8 cellular contexts compared by ENCODE assay signal in the genomic region with DNA sequence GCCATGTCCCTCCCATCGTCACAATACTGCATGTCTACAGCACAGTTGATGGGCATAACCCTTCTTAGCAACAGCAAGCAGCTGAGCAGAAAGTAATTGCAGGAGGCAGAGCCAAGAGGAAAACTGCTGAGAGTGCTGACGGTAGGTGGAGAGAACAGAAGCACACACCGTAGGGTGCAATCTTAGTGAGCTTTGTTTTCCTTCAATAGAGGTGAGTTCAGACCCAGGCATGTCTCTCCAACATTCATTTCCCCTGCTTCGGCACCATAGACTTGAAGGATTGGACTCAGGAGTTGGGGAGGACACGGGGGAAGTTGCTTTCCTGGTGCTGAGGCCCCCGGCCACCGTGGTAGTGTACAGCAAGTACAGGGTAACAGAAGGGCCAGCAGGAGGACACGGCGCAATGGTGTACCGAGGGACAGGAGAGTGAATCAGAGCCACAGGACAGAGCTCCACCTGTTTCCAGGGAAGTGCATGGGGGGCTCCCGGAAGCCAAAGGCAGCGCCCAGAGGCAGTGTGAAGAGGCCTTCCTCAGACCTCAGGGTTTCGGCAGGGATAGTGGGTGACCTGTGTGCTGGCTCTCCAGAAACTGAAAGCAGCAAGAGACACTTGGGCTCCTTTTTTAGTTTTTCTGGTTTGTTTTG. TPM values are rescaled to one million over a fixed set of nuclear protein-coding genes. Genes with fewer than 3 reads are reported as not detected.
DNase-seq lines count a peak whose midpoint lies in the region; ATAC-seq and TF ChIP-seq lines count a peak whose summit lies in the region.

No MANE protein-coding gene starts in this region.

- no peak for TF ChIP-seq CTCF in adrenal gland (IDR thresholded peaks at IDR 0.05)

- no peaks in the 10 kb centered on the region for H3K36me3 ChIP-seq in adrenal gland (replicated peaks in 1 of 2)

- H3K4me1 ChIP-seq in adrenal gland (replicated peaks in 1 of 2) = no peaks in the 10 kb centered on the region

- no peak overlapping the region for H3K27ac ChIP-seq in adrenal gland

- H3K9me3 ChIP-seq in adrenal gland (replicated peaks in 1 of 3) = no peaks in the 10 kb centered on the region

- intact Hi-C loops in adrenal gland (cut with DNase I) = no loop called here

- no peak overlapping the region for H3K4me3 ChIP-seq in adrenal gland

- 49 to 55% (median 55%) methylated on average over 12 to 13 of the region's 13 CpGs for WGBS in adrenal gland, 4 donors

- H3K27me3 ChIP-seq in adrenal gland = no peaks in the 10 kb centered on the region

- no peak for TF ChIP-seq POLR2A in adrenal gland (IDR thresholded peaks at IDR 0.05)

- peak; percentile 5 for DNase-seq in stimulated activated CD4-positive, alpha-beta T cell treated with anti-CD3 and anti-CD28 coated beads, Interleukin-15, amount 100 ng/mL, for 24 hours
- no peak for DNase-seq in stimulated activated CD4-positive, alpha-beta T cell treated with anti-CD3 and anti-CD28 coated beads, Interleukin-4, amount 100 ng/mL, for 4 hours
- peak; percentile 93 for DNase-seq in NCI-H2171 treated with DMSO at 0.1 percent for 48 hours (lab: John Stamatoyannopoulos, UW)
- DNase-seq in central memory CD8-positive, alpha-beta T cell (ENCODE audit: low spot score in 2 of 2) = no peak
- peak; percentile 32 for DNase-seq in renal cortical epithelial cell (ENCODE audit: low read depth)
- DNase-seq in Kasumi-1 (lab: John Stamatoyannopoulos, UW) = no peak
- no peak for DNase-seq in adrenal gland

- H3K27ac Mint-ChIP-seq in central memory CD8-positive, alpha-beta T cell (ENCODE audit: low read depth) = peak overlapping the region; percentile 29

- H3K9me3 Mint-ChIP-seq in central memory CD8-positive, alpha-beta T cell = no peaks in the 10 kb centered on the region

- ATAC-seq in HG03066 (IDR thresholded peaks at IDR 0.05; ENCODE audit: low read depth, unreplicated experiment) = peak; percentile 47
- no peak for ATAC-seq in central memory CD8-positive, alpha-beta T cell (replicated peaks; ENCODE audit: extremely low read depth, poor library complexity, severe bottlenecking)

- H3K4me3 Mint-ChIP-seq in central memory CD8-positive, alpha-beta T cell = peak overlapping the region; percentile 52

- H3K27me3 Mint-ChIP-seq in central memory CD8-positive, alpha-beta T cell = no peaks in the 10 kb centered on the region

- H3K4me1 Mint-ChIP-seq in central memory CD8-positive, alpha-beta T cell = peaks cover 12% of the 10 kb centered on the region

- no peaks in the 10 kb centered on the region for H3K36me3 Mint-ChIP-seq in central memory CD8-positive, alpha-beta T cell (ENCODE audit: insufficient read depth)

RNA-seq across cellular contexts. Expression of gene SINHCAF, which starts 36.3 kb away (rescaled TPM):
- total RNA-seq in renal cortical epithelial cell (257 and 413 TPM in 2 replicates), adrenal gland (10 to 100 TPM; 13.8 to 69.4 (median 31.3) TPM)
- polyA plus RNA-seq in adrenal gland = 10 to 100 TPM; 12.5 to 19.9 (median 14.7) TPM

Comparison
In these comparisons a context has a peak if more than half of its experiments do, and no peak if none do; other contexts are left out.
1. DNase-seq: peak in stimulated activated CD4-positive, alpha-beta T cell treated with anti-CD3 and anti-CD28 coated beads, Interleukin-15, amount 100 ng/mL, for 24 hours (single experiment), NCI-H2171 treated with DMSO at 0.1 percent for 48 hours (single experiment) and renal cortical epithelial cell (single experiment); none in stimulated activated CD4-positive, alpha-beta T cell treated with anti-CD3 and anti-CD28 coated beads, Interleukin-4, amount 100 ng/mL, for 4 hours (0 of 2), central memory CD8-positive, alpha-beta T cell (0 of 2), Kasumi-1 (0 of 2) and adrenal gland (0 of 7).